In the genomic region with DNA sequence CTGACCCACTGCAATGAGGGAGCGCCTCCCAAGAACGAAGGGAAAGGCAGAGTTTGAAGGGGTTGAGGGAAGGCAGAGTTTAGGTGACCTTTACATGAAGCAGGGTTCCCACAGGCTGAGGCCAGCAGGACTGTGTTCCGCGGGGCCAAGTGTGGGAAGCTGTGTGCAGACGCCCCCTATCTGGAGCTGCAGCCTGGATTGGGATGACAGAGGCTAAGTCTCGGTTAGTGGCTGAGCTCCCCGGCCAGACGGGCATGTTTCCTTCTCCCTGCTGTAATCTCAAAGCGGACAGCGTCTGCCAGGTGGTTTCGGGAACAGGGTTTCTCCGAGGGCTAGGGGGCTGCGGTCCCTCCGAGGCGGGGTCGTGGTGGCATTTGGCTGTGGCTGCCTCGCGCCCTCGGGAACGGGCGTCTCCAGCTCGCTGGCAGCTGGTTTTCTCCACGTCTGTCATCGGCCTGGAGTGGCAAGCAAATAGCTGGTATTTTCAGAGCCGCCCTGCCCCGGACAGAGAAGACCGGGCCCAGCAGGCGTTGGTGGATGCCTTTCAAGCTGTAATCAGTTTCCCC, we compare ENCODE assay signal across 8 cellular contexts. TPM values are rescaled to one million over a fixed set of nuclear protein-coding genes. Genes with fewer than 3 reads are reported as not detected.
DNase-seq lines count a peak whose midpoint lies in the region; ATAC-seq and TF ChIP-seq lines count a peak whose summit lies in the region.

No MANE protein-coding gene starts in this region.

- no peak for ATAC-seq in CD8-positive, alpha-beta T cell
- ATAC-seq in GM19035 (IDR thresholded peaks at IDR 0.05; ENCODE audit: unreplicated experiment), result peak; percentile 10
- no peak for ATAC-seq in HG02852 (IDR thresholded peaks at IDR 0.05; ENCODE audit: unreplicated experiment)

- no peak for TF ChIP-seq CTCF in CD8-positive, alpha-beta T cell (IDR thresholded peaks at IDR 0.05)
- peak; percentile 5 for TF ChIP-seq CTCF in HL-60 (IDR thresholded peaks at IDR 0.05; ENCODE audit: insufficient read depth, low read length)

- H3K36me3 Mint-ChIP-seq in CD8-positive, alpha-beta T cell, result peaks cover 14% of the 10 kb centered on the region

- no peaks in the 10 kb centered on the region for H3K36me3 ChIP-seq in CD8-positive, alpha-beta T cell (ENCODE audit: insufficient read depth, low read length)

- peaks cover 7% of the 10 kb centered on the region for H3K9me3 Mint-ChIP-seq in CD8-positive, alpha-beta T cell

- peak overlapping the region; percentile 45 for H3K27ac Mint-ChIP-seq in CD8-positive, alpha-beta T cell

- H3K27me3 Mint-ChIP-seq in CD8-positive, alpha-beta T cell (ENCODE audit: low read depth), result no peaks in the 10 kb centered on the region

- DNase-seq in CD8-positive, alpha-beta T cell, result peak in 2 of 7 experiments; percentile 23 to 25
- DNase-seq in HL-60 (ENCODE audit: low read depth in 1 of 2, low spot score in 1 of 2), result peak in 1 of 2 experiments; percentile 31
- peak; percentile 42 for DNase-seq in SHP77 treated with DMSO at 0.1 percent for 48 hours (lab: John Stamatoyannopoulos, UW)
- peak in 46 of 61 donors; percentile 16 to 76 (median 54) for DNase-seq in caudate nucleus (lab: John Stamatoyannopoulos, UW)
- DNase-seq in inferior parietal cortex (ENCODE audit: extremely low spot score), result peak; percentile 54
- no peak for DNase-seq in skeletal muscle cell (ENCODE audit: low read depth)

- H3K4me1 ChIP-seq in CD8-positive, alpha-beta T cell (ENCODE audit: insufficient read depth, low read length), result peaks cover 29% of the 10 kb centered on the region

- H3K4me1 Mint-ChIP-seq in CD8-positive, alpha-beta T cell (ENCODE audit: low read depth), result peaks cover 46% of the 10 kb centered on the region

- no peaks in the 10 kb centered on the region for H3K9me3 ChIP-seq in CD8-positive, alpha-beta T cell (ENCODE audit: low read length)

- POLR2A ChIA-PET in CD8-positive, alpha-beta T cell (lab: Charles Lee), result interaction anchor here (0.7 to 3.6 kb wide), 9 partner anchors 11 to 255 kb away, joined by 3 to 23 read pairs (median 4); partner anchors contain the start of genes ACSS1, APMAP and ENTPD6

- peak overlapping the region; percentile 97 for H3K4me3 ChIP-seq in CD8-positive, alpha-beta T cell (ENCODE audit: low read depth, low read length)
- H3K4me3 ChIP-seq in HL-60 (replicated peaks; ENCODE audit: insufficient read depth, low read length), result peak overlapping the region; percentile 84
- peak overlapping the region; percentile 75 for H3K4me3 ChIP-seq in skeletal muscle cell (ENCODE audit: low read depth, low read length)

- peak overlapping the region; percentile 28 for H3K27ac ChIP-seq in CD8-positive, alpha-beta T cell (ENCODE audit: low read depth, low read length)
- no peak overlapping the region for H3K27ac ChIP-seq in HL-60 (replicated peaks)
- peak overlapping the region; percentile 9 for H3K27ac ChIP-seq in caudate nucleus (ENCODE audit: low read depth, low read length)

- intact Hi-C loops in CD8-positive, alpha-beta T cell (cut with DNase I, micrococcal nuclease), result loop anchor here (1.0 to 5.0 kb wide), 9 partner anchors 13 to 1885 kb away; partner anchors contain the start of genes APMAP (in 2 of the 2), GZF1 (in 2 of the 2), ACSS1 (in 1 of the 2) and GINS1 (in 1 of the 2)

- peak overlapping the region; percentile 93 for H3K4me3 Mint-ChIP-seq in CD8-positive, alpha-beta T cell

- H3K27me3 ChIP-seq in CD8-positive, alpha-beta T cell (ENCODE audit: insufficient read depth, low read length), result no peaks in the 10 kb centered on the region
- H3K27me3 ChIP-seq in HL-60 (ENCODE audit: insufficient read depth, poor library complexity, severe bottlenecking), result no peaks in the 10 kb centered on the region

- CTCF ChIA-PET in CD8-positive, alpha-beta T cell (lab: Charles Lee), result interaction anchor here (0.9 to 1.9 kb wide), 5 partner anchors 34 to 1220 kb away, joined by 3 to 5 read pairs (median 4); no protein-coding TSS in a partner anchor

RNA-seq across cellular contexts. Expression of gene PYGB, which starts 0.7 kb away (rescaled TPM):
- total RNA-seq in CD8-positive, alpha-beta T cell, result 10 to 100 TPM; 35.2 to 39.2 TPM

RNA-seq across cellular contexts. Expression of gene ENTPD6, which starts 51.7 kb away (rescaled TPM):
- total RNA-seq in CD8-positive, alpha-beta T cell, result 10 to 100 TPM; 62.4 to 70.1 TPM
